Comparison of ENCODE assay signal across 9 cellular contexts in genomic region chr7:93245525-93246432, GRCh38. TPM values are rescaled to one million over a fixed set of nuclear protein-coding genes. Genes with fewer than 3 reads are reported as not detected.
DNase-seq lines count a peak whose midpoint lies in the region; ATAC-seq and FAIRE-seq lines count a peak whose summit lies in the region.
"Had no signal": no experiment of that assay in that cellular context is flagged by ENCODE, and none has a peak within 500 bp of the region (broad histone marks: within the 10 kb centered on the region; RNA-seq: fewer than 3 reads in every experiment).

No MANE protein-coding gene starts in this region.

- no peak for FAIRE-seq in urothelium cell line (lab: Jason Lieb, UNC)

- DNase-seq in NCI-H2107 treated with DMSO at 0.1 percent for 48 hours (lab: John Stamatoyannopoulos, UW; ENCODE audit: unreplicated experiment) (peak; percentile 43), NCI-H2107 (lab: John Stamatoyannopoulos, UW) (no peak), NCI-H1694 (lab: John Stamatoyannopoulos, UW) (peak; percentile 51), astrocyte of the hippocampus (ENCODE audit: low read depth, low spot score) (peak; percentile 51), left kidney (ENCODE audit: low read depth, low spot score) (peak; percentile 31), urothelium cell line (ENCODE audit: low spot score) (peak; percentile 15)
- DNase-seq in activated CD4-positive, alpha-beta T cell treated with anti-CD3 and anti-CD28 coated beads, Interleukin-2, amount 10 ng/mL, durations not matched to agents 7 days and 5 days: no peak

- H3K36me3 Mint-ChIP-seq in activated CD4-positive, alpha-beta T cell treated with anti-CD3 and anti-CD28 coated beads, Interleukin-2, amount 10 ng/mL, durations not matched to agents 7 days and 5 days (ENCODE audit: low read depth): no peaks in the 10 kb centered on the region

- ATAC-seq in GM18907 (IDR thresholded peaks at IDR 0.05; ENCODE audit: unreplicated experiment): no peak

- H3K27ac Mint-ChIP-seq in activated CD4-positive, alpha-beta T cell treated with anti-CD3 and anti-CD28 coated beads, Interleukin-2, amount 10 ng/mL, durations not matched to agents 7 days and 5 days: no peak overlapping the region

- CTCF ChIA-PET in activated CD4-positive, alpha-beta T cell treated with anti-CD3 and anti-CD28 coated beads, Interleukin-2, amount 10 ng/mL, durations not matched to agents 7 days and 5 days (lab: Charles Lee): no interaction called here

- POLR2A ChIA-PET in activated CD4-positive, alpha-beta T cell treated with anti-CD3 and anti-CD28 coated beads, Interleukin-2, amount 10 ng/mL, durations not matched to agents 7 days and 5 days (lab: Charles Lee): no interaction called here

- no peaks in the 10 kb centered on the region for H3K27me3 Mint-ChIP-seq in activated CD4-positive, alpha-beta T cell treated with anti-CD3 and anti-CD28 coated beads, Interleukin-2, amount 10 ng/mL, durations not matched to agents 7 days and 5 days

- no peak overlapping the region for H3K4me3 Mint-ChIP-seq in activated CD4-positive, alpha-beta T cell treated with anti-CD3 and anti-CD28 coated beads, Interleukin-2, amount 10 ng/mL, durations not matched to agents 7 days and 5 days

- H3K4me1 Mint-ChIP-seq in activated CD4-positive, alpha-beta T cell treated with anti-CD3 and anti-CD28 coated beads, Interleukin-2, amount 10 ng/mL, durations not matched to agents 7 days and 5 days: peaks cover 7% of the 10 kb centered on the region

- H3K9me3 Mint-ChIP-seq in activated CD4-positive, alpha-beta T cell treated with anti-CD3 and anti-CD28 coated beads, Interleukin-2, amount 10 ng/mL, durations not matched to agents 7 days and 5 days: no peaks in the 10 kb centered on the region

RNA-seq across cellular contexts. Expression of gene VPS50, which starts 13.6 kb away (rescaled TPM):
- total RNA-seq in activated CD4-positive, alpha-beta T cell treated with anti-CD3 and anti-CD28 coated beads, Interleukin-2, amount 10 ng/mL, durations not matched to agents 7 days and 5 days: 10 to 100 TPM; 23.5 to 26.0 TPM

RNA-seq across cellular contexts. Expression of gene HEPACAM2, which starts 19.5 kb away (rescaled TPM):
- not detected for total RNA-seq in activated CD4-positive, alpha-beta T cell treated with anti-CD3 and anti-CD28 coated beads, Interleukin-2, amount 10 ng/mL, durations not matched to agents 7 days and 5 days
- total RNA-seq: Daoy had no signal

Comparison
In these comparisons a context has a peak if more than half of its experiments do, and no peak if none do; other contexts are left out.
1. DNase-seq: peak in NCI-H2107 treated with DMSO at 0.1 percent for 48 hours (single experiment), NCI-H1694 (single experiment), astrocyte of the hippocampus (single experiment), left kidney (single experiment) and urothelium cell line (single experiment); none in NCI-H2107 (single experiment) and activated CD4-positive, alpha-beta T cell treated with anti-CD3 and anti-CD28 coated beads, Interleukin-2, amount 10 ng/mL, durations not matched to agents 7 days and 5 days (single experiment).